ENCODE assay signal across 1 cellular context in the genomic region with DNA sequence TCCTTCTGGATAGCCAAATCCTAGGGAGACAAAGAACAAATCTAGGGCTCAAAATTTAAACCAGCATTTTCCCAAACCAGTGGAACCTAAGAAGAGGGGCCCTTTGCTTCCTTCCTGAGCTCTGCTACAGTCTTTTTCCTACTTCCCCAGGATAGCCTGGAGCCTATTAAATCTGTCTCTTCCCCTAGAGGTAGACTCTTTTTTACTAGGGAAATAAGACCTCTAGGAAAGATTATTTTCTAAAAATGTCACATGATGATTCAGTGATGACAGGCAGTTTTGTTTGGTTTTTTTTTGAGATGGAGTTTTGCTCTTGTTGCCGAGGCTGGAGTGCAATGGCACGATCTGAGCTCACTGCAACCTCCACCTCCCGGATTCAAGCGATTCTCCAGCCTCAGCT.
TF ChIP-seq lines count a peak whose summit lies in the region.

No MANE protein-coding gene starts in this region.

TF ChIP-seq in GM23338, 12 proteins besides CTCF, POLR2A, EP300 and RAD21 (continued from another document):
- TF ChIP-seq, protein P1, sequence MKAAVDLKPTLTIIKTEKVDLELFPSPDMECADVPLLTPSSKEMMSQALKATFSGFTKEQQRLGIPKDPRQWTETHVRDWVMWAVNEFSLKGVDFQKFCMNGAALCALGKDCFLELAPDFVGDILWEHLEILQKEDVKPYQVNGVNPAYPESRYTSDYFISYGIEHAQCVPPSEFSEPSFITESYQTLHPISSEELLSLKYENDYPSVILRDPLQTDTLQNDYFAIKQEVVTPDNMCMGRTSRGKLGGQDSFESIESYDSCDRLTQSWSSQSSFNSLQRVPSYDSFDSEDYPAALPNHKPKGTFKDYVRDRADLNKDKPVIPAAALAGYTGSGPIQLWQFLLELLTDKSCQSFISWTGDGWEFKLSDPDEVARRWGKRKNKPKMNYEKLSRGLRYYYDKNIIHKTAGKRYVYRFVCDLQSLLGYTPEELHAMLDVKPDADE (IDR thresholded peaks at IDR 0.05), result no peak
- TF ChIP-seq, protein P2, sequence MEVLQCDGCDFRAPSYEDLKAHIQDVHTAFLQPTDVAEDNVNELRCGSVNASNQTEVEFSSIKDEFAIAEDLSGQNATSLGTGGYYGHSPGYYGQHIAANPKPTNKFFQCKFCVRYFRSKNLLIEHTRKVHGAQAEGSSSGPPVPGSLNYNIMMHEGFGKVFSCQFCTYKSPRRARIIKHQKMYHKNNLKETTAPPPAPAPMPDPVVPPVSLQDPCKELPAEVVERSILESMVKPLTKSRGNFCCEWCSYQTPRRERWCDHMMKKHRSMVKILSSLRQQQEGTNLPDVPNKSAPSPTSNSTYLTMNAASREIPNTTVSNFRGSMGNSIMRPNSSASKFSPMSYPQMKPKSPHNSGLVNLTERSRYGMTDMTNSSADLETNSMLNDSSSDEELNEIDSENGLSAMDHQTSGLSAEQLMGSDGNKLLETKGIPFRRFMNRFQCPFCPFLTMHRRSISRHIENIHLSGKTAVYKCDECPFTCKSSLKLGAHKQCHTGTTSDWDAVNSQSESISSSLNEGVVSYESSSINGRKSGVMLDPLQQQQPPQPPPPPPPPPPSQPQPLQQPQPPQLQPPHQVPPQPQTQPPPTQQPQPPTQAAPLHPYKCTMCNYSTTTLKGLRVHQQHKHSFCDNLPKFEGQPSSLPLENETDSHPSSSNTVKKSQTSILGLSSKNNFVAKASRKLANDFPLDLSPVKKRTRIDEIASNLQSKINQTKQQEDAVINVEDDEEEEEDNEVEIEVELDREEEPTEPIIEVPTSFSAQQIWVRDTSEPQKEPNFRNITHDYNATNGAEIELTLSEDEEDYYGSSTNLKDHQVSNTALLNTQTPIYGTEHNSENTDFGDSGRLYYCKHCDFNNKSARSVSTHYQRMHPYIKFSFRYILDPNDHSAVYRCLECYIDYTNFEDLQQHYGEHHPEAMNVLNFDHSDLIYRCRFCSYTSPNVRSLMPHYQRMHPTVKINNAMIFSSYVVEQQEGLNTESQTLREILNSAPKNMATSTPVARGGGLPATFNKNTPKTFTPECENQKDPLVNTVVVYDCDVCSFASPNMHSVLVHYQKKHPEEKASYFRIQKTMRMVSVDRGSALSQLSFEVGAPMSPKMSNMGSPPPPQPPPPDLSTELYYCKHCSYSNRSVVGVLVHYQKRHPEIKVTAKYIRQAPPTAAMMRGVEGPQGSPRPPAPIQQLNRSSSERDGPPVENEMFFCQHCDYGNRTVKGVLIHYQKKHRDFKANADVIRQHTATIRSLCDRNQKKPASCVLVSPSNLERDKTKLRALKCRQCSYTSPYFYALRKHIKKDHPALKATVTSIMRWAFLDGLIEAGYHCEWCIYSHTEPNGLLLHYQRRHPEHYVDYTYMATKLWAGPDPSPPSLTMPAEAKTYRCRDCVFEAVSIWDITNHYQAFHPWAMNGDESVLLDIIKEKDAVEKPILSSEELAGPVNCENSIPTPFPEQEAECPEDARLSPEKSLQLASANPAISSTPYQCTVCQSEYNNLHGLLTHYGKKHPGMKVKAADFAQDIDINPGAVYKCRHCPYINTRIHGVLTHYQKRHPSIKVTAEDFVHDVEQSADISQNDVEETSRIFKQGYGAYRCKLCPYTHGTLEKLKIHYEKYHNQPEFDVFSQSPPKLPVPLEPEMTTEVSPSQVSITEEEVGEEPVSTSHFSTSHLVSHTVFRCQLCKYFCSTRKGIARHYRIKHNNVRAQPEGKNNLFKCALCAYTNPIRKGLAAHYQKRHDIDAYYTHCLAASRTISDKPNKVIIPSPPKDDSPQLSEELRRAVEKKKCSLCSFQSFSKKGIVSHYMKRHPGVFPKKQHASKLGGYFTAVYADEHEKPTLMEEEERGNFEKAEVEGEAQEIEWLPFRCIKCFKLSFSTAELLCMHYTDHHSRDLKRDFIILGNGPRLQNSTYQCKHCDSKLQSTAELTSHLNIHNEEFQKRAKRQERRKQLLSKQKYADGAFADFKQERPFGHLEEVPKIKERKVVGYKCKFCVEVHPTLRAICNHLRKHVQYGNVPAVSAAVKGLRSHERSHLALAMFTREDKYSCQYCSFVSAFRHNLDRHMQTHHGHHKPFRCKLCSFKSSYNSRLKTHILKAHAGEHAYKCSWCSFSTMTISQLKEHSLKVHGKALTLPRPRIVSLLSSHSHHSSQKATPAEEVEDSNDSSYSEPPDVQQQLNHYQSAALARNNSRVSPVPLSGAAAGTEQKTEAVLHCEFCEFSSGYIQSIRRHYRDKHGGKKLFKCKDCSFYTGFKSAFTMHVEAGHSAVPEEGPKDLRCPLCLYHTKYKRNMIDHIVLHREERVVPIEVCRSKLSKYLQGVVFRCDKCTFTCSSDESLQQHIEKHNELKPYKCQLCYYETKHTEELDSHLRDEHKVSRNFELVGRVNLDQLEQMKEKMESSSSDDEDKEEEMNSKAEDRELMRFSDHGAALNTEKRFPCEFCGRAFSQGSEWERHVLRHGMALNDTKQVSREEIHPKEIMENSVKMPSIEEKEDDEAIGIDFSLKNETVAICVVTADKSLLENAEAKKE (CRISPR knock-in tag; IDR thresholded peaks at IDR 0.05), result no peak
- no peak for TF ChIP-seq CREB1 (CRISPR knock-in tag; IDR thresholded peaks at IDR 0.05; ENCODE audit: low read depth)
- no peak for TF ChIP-seq ZNF114 (CRISPR knock-in tag; IDR thresholded peaks at IDR 0.05)
- TF ChIP-seq, protein P3, sequence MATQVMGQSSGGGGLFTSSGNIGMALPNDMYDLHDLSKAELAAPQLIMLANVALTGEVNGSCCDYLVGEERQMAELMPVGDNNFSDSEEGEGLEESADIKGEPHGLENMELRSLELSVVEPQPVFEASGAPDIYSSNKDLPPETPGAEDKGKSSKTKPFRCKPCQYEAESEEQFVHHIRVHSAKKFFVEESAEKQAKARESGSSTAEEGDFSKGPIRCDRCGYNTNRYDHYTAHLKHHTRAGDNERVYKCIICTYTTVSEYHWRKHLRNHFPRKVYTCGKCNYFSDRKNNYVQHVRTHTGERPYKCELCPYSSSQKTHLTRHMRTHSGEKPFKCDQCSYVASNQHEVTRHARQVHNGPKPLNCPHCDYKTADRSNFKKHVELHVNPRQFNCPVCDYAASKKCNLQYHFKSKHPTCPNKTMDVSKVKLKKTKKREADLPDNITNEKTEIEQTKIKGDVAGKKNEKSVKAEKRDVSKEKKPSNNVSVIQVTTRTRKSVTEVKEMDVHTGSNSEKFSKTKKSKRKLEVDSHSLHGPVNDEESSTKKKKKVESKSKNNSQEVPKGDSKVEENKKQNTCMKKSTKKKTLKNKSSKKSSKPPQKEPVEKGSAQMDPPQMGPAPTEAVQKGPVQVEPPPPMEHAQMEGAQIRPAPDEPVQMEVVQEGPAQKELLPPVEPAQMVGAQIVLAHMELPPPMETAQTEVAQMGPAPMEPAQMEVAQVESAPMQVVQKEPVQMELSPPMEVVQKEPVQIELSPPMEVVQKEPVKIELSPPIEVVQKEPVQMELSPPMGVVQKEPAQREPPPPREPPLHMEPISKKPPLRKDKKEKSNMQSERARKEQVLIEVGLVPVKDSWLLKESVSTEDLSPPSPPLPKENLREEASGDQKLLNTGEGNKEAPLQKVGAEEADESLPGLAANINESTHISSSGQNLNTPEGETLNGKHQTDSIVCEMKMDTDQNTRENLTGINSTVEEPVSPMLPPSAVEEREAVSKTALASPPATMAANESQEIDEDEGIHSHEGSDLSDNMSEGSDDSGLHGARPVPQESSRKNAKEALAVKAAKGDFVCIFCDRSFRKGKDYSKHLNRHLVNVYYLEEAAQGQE (IDR thresholded peaks at IDR 0.05; ENCODE audit: unreplicated experiment), result no peak
- TF ChIP-seq POLR2AphosphoS5 (IDR thresholded peaks at IDR 0.05; ENCODE audit: low read depth), result no peak
- no peak for TF ChIP-seq EZH2phosphoT487 (IDR thresholded peaks at IDR 0.05; ENCODE audit: unreplicated experiment)
